Comparison of ENCODE assay signal across 25 cellular contexts in the genomic region with DNA sequence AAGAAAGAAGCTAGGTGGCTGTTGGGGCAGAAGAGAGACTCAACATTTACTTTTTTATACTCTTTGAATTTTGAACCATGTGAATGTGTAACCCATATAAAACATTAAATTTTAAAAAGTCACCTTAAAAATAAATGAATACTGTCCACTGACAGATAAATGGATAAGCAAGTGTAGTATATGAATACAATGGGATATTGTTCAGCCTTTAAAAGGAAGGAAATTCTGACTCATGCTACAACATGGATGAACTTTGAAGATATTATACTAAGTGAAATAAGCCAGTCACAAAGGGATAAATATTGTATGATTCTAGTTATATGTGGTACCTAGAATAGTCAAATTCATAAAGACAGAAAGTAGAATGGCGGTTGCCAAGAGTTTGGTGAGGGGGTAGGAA.
"Had no signal": no experiment of that assay in that cellular context is flagged by ENCODE, and none has a peak within 500 bp of the region (broad histone marks: within the 10 kb centered on the region; RNA-seq: fewer than 3 reads in every experiment).

No MANE protein-coding gene starts in this region.

- H3K79me2 ChIP-seq: hepatocyte had no signal

- ATAC-seq: effector memory CD8-positive, alpha-beta T cell; foreskin keratinocyte; gastroesophageal sphincter; heart left ventricle; left lobe of liver; naive thymus-derived CD8-positive, alpha-beta T cell; pancreas; right lobe of liver; stimulated activated naive CD8-positive, alpha-beta T cell treated with anti-CD3 and anti-CD28 coated beads, Interleukin-15, amount 100 ng/mL, for 72 hours; upper lobe of right lung had no signal

- H3K4me3 ChIP-seq: colonic mucosa, gastroesophageal sphincter, heart left ventricle, hepatocyte, lung, pancreas, right lobe of liver, suprapubic skin, transverse colon, upper lobe of right lung, uterus had no signal

- H3K4me3 Mint-ChIP-seq: dendritic cell treated with granulocyte-macrophage colony-stimulating factor and Interleukin-4, amounts not matched to agents 40 ng/mL and 50 ng/mL, for 4 days; effector memory CD8-positive, alpha-beta T cell; naive thymus-derived CD8-positive, alpha-beta T cell; neural crest cell; stimulated activated naive CD8-positive, alpha-beta T cell treated with anti-CD3 and anti-CD28 coated beads, Interleukin-15, amount 100 ng/mL, for 72 hours had no signal

- H3K27me3 ChIP-seq: colonic mucosa, foreskin keratinocyte, pancreas, uterus had no signal

- H3K4me1 ChIP-seq: colonic mucosa, right lobe of liver, transverse colon, uterus had no signal

- DNase-seq: colonic mucosa; effector memory CD8-positive, alpha-beta T cell; foreskin keratinocyte; heart left ventricle; kidney; naive thymus-derived CD8-positive, alpha-beta T cell; pancreas; right lobe of liver; small intestine; stimulated activated CD4-positive, alpha-beta T cell treated with anti-CD3 and anti-CD28 coated beads, Interleukin-15, amount 100 ng/mL, for 24 hours; stimulated activated CD4-positive, alpha-beta T cell treated with anti-CD3 and anti-CD28 coated beads, Interleukin-2, amount 100 ng/mL, for 48 hours; stimulated activated naive CD4-positive, alpha-beta T cell; stimulated activated naive CD8-positive, alpha-beta T cell treated with anti-CD3 and anti-CD28 coated beads, Interleukin-15, amount 100 ng/mL, for 72 hours; transverse colon; upper lobe of right lung; uterus had no signal

- H3K9me3 ChIP-seq: colonic mucosa, gastroesophageal sphincter, neutrophil, pancreas, right lobe of liver, suprapubic skin, transverse colon, upper lobe of right lung, uterus had no signal

- H3K27ac ChIP-seq: colonic mucosa, foreskin keratinocyte, gastroesophageal sphincter, heart left ventricle, hepatocyte, neutrophil, pancreas, right lobe of liver, suprapubic skin, transverse colon, upper lobe of right lung, uterus had no signal

- H3K4me1 Mint-ChIP-seq: naive thymus-derived CD8-positive, alpha-beta T cell; neural crest cell; stimulated activated naive CD8-positive, alpha-beta T cell treated with anti-CD3 and anti-CD28 coated beads, Interleukin-15, amount 100 ng/mL, for 72 hours had no signal

- H2AFZ ChIP-seq: hepatocyte had no signal

- H3K27ac Mint-ChIP-seq: dendritic cell treated with granulocyte-macrophage colony-stimulating factor and Interleukin-4, amounts not matched to agents 40 ng/mL and 50 ng/mL, for 4 days; effector memory CD8-positive, alpha-beta T cell; naive thymus-derived CD8-positive, alpha-beta T cell; stimulated activated naive CD8-positive, alpha-beta T cell treated with anti-CD3 and anti-CD28 coated beads, Interleukin-15, amount 100 ng/mL, for 72 hours had no signal

- H3K4me2 ChIP-seq: hepatocyte had no signal

- H3K36me3 ChIP-seq: colonic mucosa, gastroesophageal sphincter, heart left ventricle, neutrophil, pancreas, right lobe of liver, suprapubic skin, transverse colon, upper lobe of right lung, uterus had no signal

- H3K9me3 Mint-ChIP-seq: neural crest cell had no signal

- H3K36me3 Mint-ChIP-seq: naive thymus-derived CD8-positive, alpha-beta T cell had no signal

- FAIRE-seq: endometrium, kidney, pancreas, small intestine had no signal
